Comparison of ENCODE assay signal across 1 cellular context in the genomic region with DNA sequence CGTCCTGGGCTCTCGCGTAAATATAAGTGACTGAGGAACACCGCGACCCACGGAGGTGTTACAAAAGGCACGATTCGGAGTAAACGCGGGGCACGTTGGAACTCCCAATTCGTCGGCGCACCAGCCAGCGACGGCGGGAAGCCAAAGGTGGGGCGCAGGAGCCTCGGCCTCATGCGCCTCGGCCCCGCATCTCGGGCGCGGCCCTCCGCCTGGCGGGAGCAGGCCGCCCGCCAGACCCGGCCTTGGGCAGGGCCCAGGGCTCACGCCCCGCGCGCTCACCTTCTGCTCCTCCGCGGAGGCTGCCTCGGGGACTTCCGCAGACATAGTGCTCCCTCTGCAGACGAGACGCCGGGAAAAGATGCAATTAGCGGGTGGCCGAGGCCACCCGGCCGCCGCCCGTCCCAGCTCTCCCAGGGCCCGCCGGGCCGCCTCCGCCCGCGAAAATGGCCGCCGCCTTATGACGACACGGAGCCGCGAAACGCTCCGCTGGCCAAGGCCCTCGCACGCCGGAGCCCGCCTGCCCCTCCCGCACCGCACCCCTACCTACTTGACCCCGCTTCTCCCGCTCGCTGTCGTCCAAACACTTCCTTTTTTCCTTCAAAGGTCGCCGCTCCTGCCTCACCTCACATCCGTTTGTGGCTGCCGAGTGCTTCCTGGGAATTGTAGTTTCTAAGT.
A peak's percentile ranks its signal among the peaks of the same experiment; 100 is the strongest.
TF ChIP-seq lines count a peak whose summit lies in the region.

A gene with protein sequence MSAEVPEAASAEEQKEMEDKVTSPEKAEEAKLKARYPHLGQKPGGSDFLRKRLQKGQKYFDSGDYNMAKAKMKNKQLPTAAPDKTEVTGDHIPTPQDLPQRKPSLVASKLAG (minus strand): TSS at position 462 of the 675 bp plus-strand sequence. CDS start 138 bp downstream, at position 324.

TF ChIP-seq in HepG2, 621 proteins besides CTCF, POLR2A, EP300 and RAD21 (continued from another document and continues in another):
- TF ChIP-seq MBNL3 (CRISPR knock-in tag; conservative IDR thresholded peaks at IDR 0.05) (no peak), FOSL1 (CRISPR knock-in tag; IDR thresholded peaks at IDR 0.05; ENCODE audit: borderline replicate concordance) (no peak), ZNF660 (CRISPR knock-in tag; IDR thresholded peaks at IDR 0.05; ENCODE audit: borderline replicate concordance, low read depth) (no peak), CBX5 (CRISPR knock-in tag; IDR thresholded peaks at IDR 0.05; ENCODE audit: borderline replicate concordance) (peak; percentile 73; the same call in 1 of the 2 replicates), CREB1 (IDR thresholded peaks at IDR 0.05) (peak; percentile 90), CREB1 (CRISPR knock-in tag; IDR thresholded peaks at IDR 0.05) (peak; percentile 95), KDM2A (CRISPR knock-in tag; IDR thresholded peaks at IDR 0.05; ENCODE audit: borderline replicate concordance, low read depth) (peak; percentile 82), ZNF564 (CRISPR knock-in tag; IDR thresholded peaks at IDR 0.05) (peak; percentile 14; the same call in 1 of the 2 replicates), ZNF20 (CRISPR knock-in tag; IDR thresholded peaks at IDR 0.05) (no peak), TFDP2 (CRISPR knock-in tag; IDR thresholded peaks at IDR 0.05) (peak; percentile 95), SMAD3 (CRISPR knock-in tag; IDR thresholded peaks at IDR 0.05) (no peak; the same call in 1 of the 2 replicates), ZNF879 (CRISPR knock-in tag; IDR thresholded peaks at IDR 0.05) (peak; percentile 40; the same call in 1 of the 2 replicates), SAP130 (CRISPR knock-in tag; IDR thresholded peaks at IDR 0.05; ENCODE audit: low read depth) (peak; percentile 87), TRIM24 (CRISPR knock-in tag; IDR thresholded peaks at IDR 0.05) (no peak), ZNF597 (CRISPR knock-in tag; IDR thresholded peaks at IDR 0.05) (no peak), ZNF569 (CRISPR knock-in tag; IDR thresholded peaks at IDR 0.05; ENCODE audit: borderline replicate concordance) (no peak), ZNF136 (CRISPR knock-in tag; IDR thresholded peaks at IDR 0.05; ENCODE audit: low read depth) (no peak), HNRNPL (IDR thresholded peaks at IDR 0.05; ENCODE audit: low read depth, low read length) (no peak), FOXP1 (IDR thresholded peaks at IDR 0.05) (no peak), FOXP1 (CRISPR knock-in tag; IDR thresholded peaks at IDR 0.05) (no peak), ZNF639 (CRISPR knock-in tag; conservative IDR thresholded peaks at IDR 0.05) (peak; percentile 76; the same call in 1 of the 2 replicates), FOXK1 (CRISPR knock-in tag; IDR thresholded peaks at IDR 0.05; ENCODE audit: borderline replicate concordance, low read depth) (peak; percentile 68; the same call in 1 of the 2 replicates), SOX5 (CRISPR knock-in tag; IDR thresholded peaks at IDR 0.05; ENCODE audit: borderline replicate concordance) (peak; percentile 69), HNRNPH1 (optimal IDR thresholded peaks at IDR 0.05; ENCODE audit: low read depth, low read length) (no peak), ZNF235 (CRISPR knock-in tag; IDR thresholded peaks at IDR 0.05; ENCODE audit: borderline replicate concordance) (no peak), RNF2 (conservative IDR thresholded peaks at IDR 0.05; ENCODE audit: low read depth) (peak; percentile 92), SRSF4 (IDR thresholded peaks at IDR 0.05; ENCODE audit: low read depth, low read length, poor library complexity, severe bottlenecking) (no peak), ZMAT3 (CRISPR knock-in tag; conservative IDR thresholded peaks at IDR 0.05) (peak; percentile 91), NFE2L1 (CRISPR knock-in tag; IDR thresholded peaks at IDR 0.05; ENCODE audit: borderline replicate concordance) (no peak), HNRNPLL (IDR thresholded peaks at IDR 0.05; ENCODE audit: low read depth, low read length, poor library complexity, severe bottlenecking) (peak; percentile 73), ZNF788 (CRISPR knock-in tag; IDR thresholded peaks at IDR 0.05; ENCODE audit: borderline replicate concordance) (peak; percentile 95), ZNF24 (IDR thresholded peaks at IDR 0.05) (no peak), NR1H2 (CRISPR knock-in tag; IDR thresholded peaks at IDR 0.05; ENCODE audit: borderline replicate concordance, low read depth) (no peak), RBM39 (IDR thresholded peaks at IDR 0.05; ENCODE audit: low read depth, low read length, poor library complexity, severe bottlenecking) (no peak), NFATC3 (CRISPR knock-in tag; IDR thresholded peaks at IDR 0.05) (no peak), MAZ (IDR thresholded peaks at IDR 0.05; ENCODE audit: borderline replicate concordance, low read depth, low read length) (peak; percentile 93), MAZ (CRISPR knock-in tag; IDR thresholded peaks at IDR 0.05; ENCODE audit: low read depth) (peak; percentile 96), ZFP62 (CRISPR knock-in tag; IDR thresholded peaks at IDR 0.05) (no peak)
- TF ChIP-seq, protein P1, sequence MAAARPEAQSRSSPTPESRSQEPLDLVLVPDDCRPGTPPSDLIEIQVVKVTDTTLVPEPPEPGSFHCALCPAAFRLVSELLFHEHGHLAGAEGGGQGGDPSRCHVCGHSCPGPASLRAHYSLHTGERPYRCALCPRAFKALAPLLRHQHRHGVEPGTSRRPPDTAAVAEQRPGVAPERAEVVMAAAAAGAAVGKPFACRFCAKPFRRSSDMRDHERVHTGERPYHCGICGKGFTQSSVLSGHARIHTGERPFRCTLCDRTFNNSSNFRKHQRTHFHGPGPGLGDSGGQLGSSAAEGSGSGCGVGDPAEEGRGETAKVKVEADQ (CRISPR knock-in tag; IDR thresholded peaks at IDR 0.05; ENCODE audit: borderline replicate concordance): 0 out of 2 replicates have a peak, but pooled peaks have one; percentile 23
- TF ChIP-seq, protein P2, sequence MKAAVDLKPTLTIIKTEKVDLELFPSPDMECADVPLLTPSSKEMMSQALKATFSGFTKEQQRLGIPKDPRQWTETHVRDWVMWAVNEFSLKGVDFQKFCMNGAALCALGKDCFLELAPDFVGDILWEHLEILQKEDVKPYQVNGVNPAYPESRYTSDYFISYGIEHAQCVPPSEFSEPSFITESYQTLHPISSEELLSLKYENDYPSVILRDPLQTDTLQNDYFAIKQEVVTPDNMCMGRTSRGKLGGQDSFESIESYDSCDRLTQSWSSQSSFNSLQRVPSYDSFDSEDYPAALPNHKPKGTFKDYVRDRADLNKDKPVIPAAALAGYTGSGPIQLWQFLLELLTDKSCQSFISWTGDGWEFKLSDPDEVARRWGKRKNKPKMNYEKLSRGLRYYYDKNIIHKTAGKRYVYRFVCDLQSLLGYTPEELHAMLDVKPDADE (CRISPR knock-in tag; IDR thresholded peaks at IDR 0.05): peak; percentile 75; the same call in 1 of the 2 replicates
- TF ChIP-seq, protein P3, sequence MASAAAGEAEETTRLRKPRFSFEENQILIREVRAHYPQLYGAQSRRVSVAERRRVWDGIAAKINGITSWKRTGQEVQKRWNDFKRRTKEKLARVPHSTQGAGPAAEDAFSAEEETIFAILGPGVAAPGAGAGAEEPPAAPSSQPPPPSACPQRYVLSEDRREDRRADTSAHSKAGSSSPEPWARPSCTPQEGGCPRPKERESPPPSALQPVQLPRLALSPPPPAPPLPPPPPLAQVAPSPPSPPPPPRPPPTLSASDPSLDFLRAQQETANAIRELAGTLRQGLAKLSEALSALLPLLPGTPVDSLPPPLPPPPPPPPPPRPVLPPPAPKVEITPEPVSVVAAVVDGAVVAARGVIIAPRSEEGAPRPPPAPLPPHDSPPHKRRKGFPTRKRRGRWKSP (CRISPR knock-in tag; IDR thresholded peaks at IDR 0.05): peak; percentile 76
- TF ChIP-seq, protein P4, sequence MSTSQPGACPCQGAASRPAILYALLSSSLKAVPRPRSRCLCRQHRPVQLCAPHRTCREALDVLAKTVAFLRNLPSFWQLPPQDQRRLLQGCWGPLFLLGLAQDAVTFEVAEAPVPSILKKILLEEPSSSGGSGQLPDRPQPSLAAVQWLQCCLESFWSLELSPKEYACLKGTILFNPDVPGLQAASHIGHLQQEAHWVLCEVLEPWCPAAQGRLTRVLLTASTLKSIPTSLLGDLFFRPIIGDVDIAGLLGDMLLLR (CRISPR knock-in tag; IDR thresholded peaks at IDR 0.05): no peak
- TF ChIP-seq, protein P5, sequence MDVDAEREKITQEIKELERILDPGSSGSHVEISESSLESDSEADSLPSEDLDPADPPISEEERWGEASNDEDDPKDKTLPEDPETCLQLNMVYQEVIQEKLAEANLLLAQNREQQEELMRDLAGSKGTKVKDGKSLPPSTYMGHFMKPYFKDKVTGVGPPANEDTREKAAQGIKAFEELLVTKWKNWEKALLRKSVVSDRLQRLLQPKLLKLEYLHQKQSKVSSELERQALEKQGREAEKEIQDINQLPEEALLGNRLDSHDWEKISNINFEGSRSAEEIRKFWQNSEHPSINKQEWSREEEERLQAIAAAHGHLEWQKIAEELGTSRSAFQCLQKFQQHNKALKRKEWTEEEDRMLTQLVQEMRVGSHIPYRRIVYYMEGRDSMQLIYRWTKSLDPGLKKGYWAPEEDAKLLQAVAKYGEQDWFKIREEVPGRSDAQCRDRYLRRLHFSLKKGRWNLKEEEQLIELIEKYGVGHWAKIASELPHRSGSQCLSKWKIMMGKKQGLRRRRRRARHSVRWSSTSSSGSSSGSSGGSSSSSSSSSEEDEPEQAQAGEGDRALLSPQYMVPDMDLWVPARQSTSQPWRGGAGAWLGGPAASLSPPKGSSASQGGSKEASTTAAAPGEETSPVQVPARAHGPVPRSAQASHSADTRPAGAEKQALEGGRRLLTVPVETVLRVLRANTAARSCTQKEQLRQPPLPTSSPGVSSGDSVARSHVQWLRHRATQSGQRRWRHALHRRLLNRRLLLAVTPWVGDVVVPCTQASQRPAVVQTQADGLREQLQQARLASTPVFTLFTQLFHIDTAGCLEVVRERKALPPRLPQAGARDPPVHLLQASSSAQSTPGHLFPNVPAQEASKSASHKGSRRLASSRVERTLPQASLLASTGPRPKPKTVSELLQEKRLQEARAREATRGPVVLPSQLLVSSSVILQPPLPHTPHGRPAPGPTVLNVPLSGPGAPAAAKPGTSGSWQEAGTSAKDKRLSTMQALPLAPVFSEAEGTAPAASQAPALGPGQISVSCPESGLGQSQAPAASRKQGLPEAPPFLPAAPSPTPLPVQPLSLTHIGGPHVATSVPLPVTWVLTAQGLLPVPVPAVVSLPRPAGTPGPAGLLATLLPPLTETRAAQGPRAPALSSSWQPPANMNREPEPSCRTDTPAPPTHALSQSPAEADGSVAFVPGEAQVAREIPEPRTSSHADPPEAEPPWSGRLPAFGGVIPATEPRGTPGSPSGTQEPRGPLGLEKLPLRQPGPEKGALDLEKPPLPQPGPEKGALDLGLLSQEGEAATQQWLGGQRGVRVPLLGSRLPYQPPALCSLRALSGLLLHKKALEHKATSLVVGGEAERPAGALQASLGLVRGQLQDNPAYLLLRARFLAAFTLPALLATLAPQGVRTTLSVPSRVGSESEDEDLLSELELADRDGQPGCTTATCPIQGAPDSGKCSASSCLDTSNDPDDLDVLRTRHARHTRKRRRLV (CRISPR knock-in tag; IDR thresholded peaks at IDR 0.05): no peak
